Comparison of ENCODE assay signal across 1 cellular context in genomic region chr9:111949919-111950318, GRCh38.
TF ChIP-seq lines count a peak whose summit lies in the region.

No MANE protein-coding gene starts in this region.

TF ChIP-seq in SK-N-SH treated with all-trans-retinoic acid at 6 μM for 48 hours, 23 proteins besides CTCF, POLR2A, EP300 and RAD21 (continued from another document):
- no peak for TF ChIP-seq ZNF8 (CRISPR knock-in tag; IDR thresholded peaks at IDR 0.05)
- TF ChIP-seq RARB (CRISPR knock-in tag; IDR thresholded peaks at IDR 0.05), result no peak
